Comparison of ENCODE assay signal across 28 cellular contexts in the genomic region with DNA sequence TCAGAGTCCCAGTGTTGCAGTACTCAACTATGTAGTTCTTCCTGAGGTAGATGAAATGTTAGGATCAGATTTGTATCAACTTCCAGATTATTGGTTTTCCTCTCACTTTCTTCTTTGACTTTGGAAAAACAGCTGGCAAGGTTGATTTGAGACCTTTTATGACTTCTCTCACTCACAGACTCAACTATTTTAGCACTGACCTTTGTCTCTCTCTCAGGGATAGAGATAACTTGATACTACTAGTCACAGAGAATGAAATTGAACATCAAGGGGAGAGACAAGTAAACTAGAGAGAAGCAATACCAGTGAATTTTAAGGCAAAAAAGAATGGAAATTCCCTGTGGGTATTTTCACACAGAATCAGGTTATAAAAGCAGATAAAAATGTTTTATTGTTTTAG.
"Had no signal": no experiment of that assay in that cellular context is flagged by ENCODE, and none has a peak within 500 bp of the region (broad histone marks: within the 10 kb centered on the region; RNA-seq: fewer than 3 reads in every experiment).

No MANE protein-coding gene starts in this region.

- ATAC-seq: activated CD4-positive, alpha-beta T cell treated with anti-CD3 and anti-CD28 coated beads for 36 hours; activated naive CD4-positive, alpha-beta T cell treated with anti-CD3 and anti-CD28 coated beads, Interleukin-2, amount 50 U/mL, for 72 hours; activated T-cell treated with anti-CD3 and anti-CD28 coated beads, Interleukin-2, amount 50 U/mL, for 4 hours; body of pancreas; K562; Panc1 had no signal

- H3K36me3 ChIP-seq: adrenal gland, breast epithelium, SJCRH30 had no signal

- H3K4me1 ChIP-seq: adrenal gland, body of pancreas, breast epithelium, SJCRH30 had no signal

- DNase-seq: activated CD4-positive, alpha-beta memory T cell treated with anti-CD3 and anti-CD28 coated beads for 36 hours; activated CD4-positive, alpha-beta T cell treated with anti-CD3 and anti-CD28 coated beads for 36 hours; activated CD4-positive, alpha-beta T cell treated with anti-CD3 and anti-CD28 coated beads, Interleukin-2, amount 50 U/mL, for 1 hour; activated CD8-positive, alpha-beta memory T cell treated with anti-CD3 and anti-CD28 coated beads, Interleukin-2, amount 50 U/mL, for 4 hours; activated gamma-delta T cell treated with Interleukin-2 at 50 U/mL for 16 hours; activated naive CD4-positive, alpha-beta T cell treated with anti-CD3 and anti-CD28 coated beads for 36 hours; activated T-cell treated with anti-CD3 and anti-CD28 coated beads for 4 hours; activated T-cell treated with anti-CD3 and anti-CD28 coated beads, Interleukin-2, amount 50 U/mL, for 4 hours; adrenal gland; body of pancreas; NCI-H1105; NCI-H1417 treated with DMSO at 0.1 percent for 48 hours; NCI-H1930; NCI-H2081 treated with DMSO at 0.1 percent for 48 hours; NCI-H345; NCI-H524 treated with DMSO at 0.1 percent for 48 hours; SHP77; SJCRH30 had no signal

- H3K27me3 ChIP-seq: adrenal gland, body of pancreas, breast epithelium, SJCRH30 had no signal

- H3K36me3 Mint-ChIP-seq: activated CD4-positive, alpha-beta memory T cell treated with anti-CD3 and anti-CD28 coated beads for 36 hours; activated naive CD4-positive, alpha-beta T cell treated with anti-CD3 and anti-CD28 coated beads, Interleukin-2, amount 50 U/mL, for 72 hours had no signal

- H3K9me3 ChIP-seq: adrenal gland, body of pancreas, breast epithelium, SJCRH30 had no signal

- H3K9me3 Mint-ChIP-seq: activated CD4-positive, alpha-beta memory T cell treated with anti-CD3 and anti-CD28 coated beads for 36 hours; activated naive CD4-positive, alpha-beta T cell treated with anti-CD3 and anti-CD28 coated beads for 36 hours; activated naive CD4-positive, alpha-beta T cell treated with anti-CD3 and anti-CD28 coated beads, Interleukin-2, amount 50 U/mL, for 72 hours; activated T-cell treated with anti-CD3 and anti-CD28 coated beads, Interleukin-2, amount 50 U/mL, for 4 hours; activated T-helper 1 cell treated with anti-CD3 and anti-CD28 coated beads, Interleukin-12 subunit alpha, Interleukin-12 subunit beta, Interleukin-2, Interleukin-4 antibody, amounts not matched to agents 30 ng/mL and 10 ng/mL and 1 ng/mL, durations not matched to agents 14 hours and 24 hours and 36 hours; T-helper 1 cell treated with Interleukin-12 subunit alpha and Interleukin-12 subunit beta and Interleukin-4 antibody, amounts not matched to agents 30 μg/mL and 1 μg/mL, for 36 hours; T-helper 2 cell treated with Interferon-gamma antibody and Interleukin-4, amounts not matched to agents 5 μg/mL and 100 μg/mL, for 36 hours had no signal

- H3K27ac Mint-ChIP-seq: activated CD4-positive, alpha-beta memory T cell treated with anti-CD3 and anti-CD28 coated beads for 36 hours; activated CD4-positive, alpha-beta T cell treated with anti-CD3 and anti-CD28 coated beads for 36 hours; activated naive CD4-positive, alpha-beta T cell treated with anti-CD3 and anti-CD28 coated beads for 36 hours; activated naive CD4-positive, alpha-beta T cell treated with anti-CD3 and anti-CD28 coated beads, Interleukin-2, amount 50 U/mL, for 72 hours; activated T-helper 1 cell treated with anti-CD3 and anti-CD28 coated beads, Interleukin-12 subunit alpha, Interleukin-12 subunit beta, Interleukin-2, Interleukin-4 antibody, amounts not matched to agents 30 ng/mL and 10 ng/mL and 1 ng/mL, durations not matched to agents 14 hours and 24 hours and 36 hours; T-helper 1 cell treated with Interleukin-12 subunit alpha and Interleukin-12 subunit beta and Interleukin-4 antibody, amounts not matched to agents 30 μg/mL and 1 μg/mL, for 36 hours; T-helper 2 cell treated with Interferon-gamma antibody and Interleukin-4, amounts not matched to agents 5 μg/mL and 100 μg/mL, for 36 hours had no signal

- H3K4me3 Mint-ChIP-seq: activated CD4-positive, alpha-beta memory T cell treated with anti-CD3 and anti-CD28 coated beads for 36 hours; activated CD4-positive, alpha-beta T cell treated with anti-CD3 and anti-CD28 coated beads for 36 hours; activated naive CD4-positive, alpha-beta T cell treated with anti-CD3 and anti-CD28 coated beads for 36 hours; activated T-cell treated with anti-CD3 and anti-CD28 coated beads, Interleukin-2, amount 50 U/mL, for 4 hours; activated T-helper 1 cell treated with anti-CD3 and anti-CD28 coated beads, Interleukin-12 subunit alpha, Interleukin-12 subunit beta, Interleukin-2, Interleukin-4 antibody, amounts not matched to agents 30 ng/mL and 10 ng/mL and 1 ng/mL, durations not matched to agents 14 hours and 24 hours and 36 hours; T-helper 1 cell treated with Interleukin-12 subunit alpha and Interleukin-12 subunit beta and Interleukin-4 antibody, amounts not matched to agents 30 μg/mL and 1 μg/mL, for 36 hours; T-helper 2 cell treated with Interferon-gamma antibody and Interleukin-4, amounts not matched to agents 5 μg/mL and 100 μg/mL, for 36 hours had no signal

- H3K4me3 ChIP-seq: adrenal gland, body of pancreas, breast epithelium, K562, SJCRH30, SK-N-MC had no signal

- H3K4me1 Mint-ChIP-seq: activated CD4-positive, alpha-beta T cell treated with anti-CD3 and anti-CD28 coated beads for 36 hours had no signal

- H3K27ac ChIP-seq: adrenal gland, body of pancreas, breast epithelium, SJCRH30, SK-N-MC had no signal

- FAIRE-seq: astrocyte, K562, TTC549 had no signal

- H3K27me3 Mint-ChIP-seq: activated CD4-positive, alpha-beta memory T cell treated with anti-CD3 and anti-CD28 coated beads for 36 hours; activated CD4-positive, alpha-beta T cell treated with anti-CD3 and anti-CD28 coated beads for 36 hours had no signal
